Comparison of ENCODE assay signal across 8 cellular contexts in genomic region chr5:123511290-123511647, GRCh38. TPM values are rescaled to one million over a fixed set of nuclear protein-coding genes. Genes with fewer than 3 reads are reported as not detected.
DNase-seq lines count a peak whose midpoint lies in the region; ATAC-seq, FAIRE-seq and TF ChIP-seq lines count a peak whose summit lies in the region.

No MANE protein-coding gene starts in this region.

- H3K4me1 ChIP-seq in cardiac muscle cell (ENCODE audit: low read depth): peaks cover 6% of the 10 kb centered on the region
- H3K4me1 ChIP-seq in GM12878 (ENCODE audit: control insufficient read depth, insufficient read depth, low read length): peaks cover 6% of the 10 kb centered on the region
- H3K4me1 ChIP-seq in lower lobe of right lung: peaks cover 18% of the 10 kb centered on the region
- H3K4me1 ChIP-seq in vagina: peaks cover 13% of the 10 kb centered on the region

- TSS peak; percentile 99 for BruUV-seq in GM12878 (replicated peaks; lab: Mats Ljungman, UMichigan)

- H3K9me3 ChIP-seq in cardiac muscle cell (ENCODE audit: low read depth): no peaks in the 10 kb centered on the region
- H3K9me3 ChIP-seq in GM12878 (replicated peaks; ENCODE audit: control insufficient read depth, insufficient read depth, low read length): no peaks in the 10 kb centered on the region
- H3K9me3 ChIP-seq in lower lobe of right lung: no peaks in the 10 kb centered on the region
- H3K9me3 ChIP-seq in vagina: no peaks in the 10 kb centered on the region

- SMC1A ChIA-PET in GM12878 (lab: Charles Lee; ENCODE audit: uncharacterized antibody, unreplicated experiment): interaction anchor here (0.8 to 2.4 kb wide), 5 partner anchors 19 to 90 kb away, joined by 3 to 7 read pairs (median 3); partner anchors contain the start of gene CEP120

- no peaks in the 10 kb centered on the region for H4K20me1 ChIP-seq in GM12878 (ENCODE audit: control insufficient read depth, insufficient read depth)

- H3K27me3 ChIP-seq in cardiac muscle cell (no peaks in the 10 kb centered on the region), GM12878 (replicated peaks in 1 of 2; ENCODE audit: control insufficient read depth in 2 of 2, insufficient read depth in 2 of 2, low read length in 1 of 2) (no peaks in the 10 kb centered on the region), lower lobe of right lung (ENCODE audit: low read depth) (no peaks in the 10 kb centered on the region), vagina (no peaks in the 10 kb centered on the region)

- FAIRE-seq in GM12878 (lab: Jason Lieb, UNC): no peak

- in situ Hi-C loops in GM12878 (cut with MboI): loop anchor here (10.0 kb wide), 1 partner anchor 66 kb away; no protein-coding TSS in a partner anchor

- RAD21 ChIA-PET in GM12878 (lab: Charles Lee; ENCODE audit: unreplicated experiment): interaction anchor here (1.0 to 4.8 kb wide), 3 partner anchors 38 to 92 kb away, joined by 4 to 30 read pairs (median 4); partner anchors contain the start of gene CEP120

- H3K36me3 ChIP-seq in cardiac muscle cell (no peaks in the 10 kb centered on the region), GM12878 (ENCODE audit: control insufficient read depth in 2 of 2, insufficient read depth in 2 of 2, low read length in 1 of 2) (no peaks in the 10 kb centered on the region), lower lobe of right lung (no peaks in the 10 kb centered on the region), vagina (no peaks in the 10 kb centered on the region)

- peaks cover 37% of the 10 kb centered on the region for H3K79me2 ChIP-seq in GM12878 (ENCODE audit: control insufficient read depth, insufficient read depth, low read length)

- H3K27ac ChIP-seq in cardiac muscle cell (peak overlapping the region; percentile 81), GM12878 (ENCODE audit: control insufficient read depth, insufficient read depth) (peak overlapping the region; percentile 23), lower lobe of right lung (peak overlapping the region; percentile 94), vagina (peak overlapping the region; percentile 92)

- peak overlapping the region; percentile 24; the same call in 1 of the 2 replicates for H3K9ac ChIP-seq in GM12878 (ENCODE audit: control insufficient read depth, insufficient read depth, low read length)

- POLR2A ChIA-PET in GM12878 (lab: Charles Lee): interaction anchor here (1.0 to 2.2 kb wide), 3 partner anchors 18 to 88 kb away, joined by 5 to 7 read pairs (median 5); partner anchors contain the start of gene CEP120

- peak overlapping the region; percentile 71 for H3K4me2 ChIP-seq in GM12878 (ENCODE audit: control insufficient read depth, insufficient read depth)

- ATAC-seq in Right ventricle myocardium superior (ENCODE audit: poor library complexity): no peak
- ATAC-seq in GM12878: no peak
- ATAC-seq in lower lobe of right lung: peak in 1 of 2 donors; percentile 3
- ATAC-seq in GM21447 (IDR thresholded peaks at IDR 0.05; ENCODE audit: unreplicated experiment): no peak

- TF ChIP-seq RAD21 in GM12878 (IDR thresholded peaks at IDR 0.05; ENCODE audit: insufficient read depth, low read depth, low read length): no peak

- intact Hi-C loops in Right ventricle myocardium superior (cut with DNase I) (no loop called here), GM12878 (cut with micrococcal nuclease; ENCODE audit: unreplicated experiment) (no loop called here), lower lobe of right lung (cut with DNase I) (no loop called here), vagina (cut with DNase I) (loop anchor here (5.0 kb wide), 1 partner anchor 89 kb away; the partner anchor contains the start of gene CEP120)

- TF ChIP-seq CTCF in cardiac muscle cell (IDR thresholded peaks at IDR 0.05; ENCODE audit: low read depth, low read length) (no peak), GM12878 (IDR thresholded peaks at IDR 0.05 in 2 of 3, conservative IDR thresholded peaks at IDR 0.05 in 1 of 3; ENCODE audit: control insufficient read depth in 2 of 3, extremely low read depth in 1 of 3, insufficient read depth in 1 of 3, low read depth in 3 of 3, low read length in 3 of 3) (no peak), lower lobe of right lung (IDR thresholded peaks at IDR 0.05) (no peak), vagina (IDR thresholded peaks at IDR 0.05) (no peak)

- CTCF ChIA-PET in GM12878 (lab: Yijun Ruan, JAX): interaction anchor here (1.0 to 2.1 kb wide), 3 partner anchors 88 to 100 kb away, joined by 3 to 8 read pairs (median 7); partner anchors contain the start of gene CEP120

- peak overlapping the region; percentile 89 for H2AFZ ChIP-seq in GM12878 (ENCODE audit: control insufficient read depth, low read depth, low read length)

- DNase-seq in cardiac muscle cell (ENCODE audit: low read depth in 1 of 2, low spot score in 1 of 2): peak in 1 of 2 donors; percentile 65
- no peak for DNase-seq in Right ventricle myocardium superior
- no peak for DNase-seq in GM12878 (ENCODE audit: low read depth, low spot score)
- no peak for DNase-seq in lower lobe of right lung
- DNase-seq in vagina (ENCODE audit: extremely low spot score in 2 of 2): no peak
- DNase-seq in activated effector memory CD4-positive, alpha-beta T cell treated with anti-CD3 and anti-CD28 coated beads, Interleukin-2, amount 50 U/mL, for 16 hours: no peak
- DNase-seq in activated gamma-delta T cell treated with Interleukin-2 at 50 U/mL for 16 hours: no peak

- 96% methylated on average over 3 of the region's 3 CpGs for WGBS in GM12878 (ENCODE audit: insufficient coverage, insufficient replicate concordance, low lambda C conversion rate, missing lambda C conversion rate)

- no peak for TF ChIP-seq EP300 in GM12878 (IDR thresholded peaks at IDR 0.05; ENCODE audit: borderline replicate concordance in 1 of 2, control insufficient read depth in 1 of 2, low read depth in 2 of 2, low read length in 2 of 2)

- TF ChIP-seq POLR2A in GM12878 (IDR thresholded peaks at IDR 0.05; ENCODE audit: low read depth, low read length): no peak
- no peak for TF ChIP-seq POLR2A in vagina (IDR thresholded peaks at IDR 0.05)

- H3K4me3 ChIP-seq in cardiac muscle cell (peak overlapping the region; percentile 75), GM12878 (peak overlapping the region; percentile 60), lower lobe of right lung (peak overlapping the region; percentile 74), vagina (peak overlapping the region; percentile 81 to 85)

TF ChIP-seq in GM12878, 131 proteins besides CTCF, POLR2A, EP300 and RAD21:
- TF ChIP-seq PKNOX1 (IDR thresholded peaks at IDR 0.05): no peak
- peak; percentile 81 for TF ChIP-seq MLLT1 (IDR thresholded peaks at IDR 0.05)

RNA-seq across cellular contexts. Expression of gene CSNK1G3, which starts 0.7 kb away (rescaled TPM):
- total RNA-seq in cardiac muscle cell (33.4 and 36.0 TPM in 2 replicates), Right ventricle myocardium superior (23.6 TPM), GM12878 (2014; rRNA removed) (20.2 and 20.3 TPM in 2 replicates), GM12878 (2014; rRNA removed; fragmentation: Illumina TruSeq; extraction: Trizol) (22.4 and 22.9 TPM in 2 replicates), GM12878 (2021) (24.1 and 27.5 TPM in 2 replicates), lower lobe of right lung (35.2 TPM), vagina (34.4 TPM)
- polyA plus RNA-seq in cardiac muscle cell (22.1 and 37.8 TPM in 2 replicates), GM12878 (2011; rRNA removed) (14.4 and 26.1 TPM in 2 replicates), GM12878 (2014; fragmentation: Illumina TruSeq; extraction: Trizol) (19.5 and 26.6 TPM in 2 replicates), GM12878 (2014; fragmentation: Nextera tagmentation; extraction: Ambion mirVana) (1 to 10 TPM; 7.4 to 7.8 TPM), GM12878 (2014; rRNA removed) (10.6 and 16.3 TPM in 2 replicates), GM12878 (2016; fragmentation: Nextera tagmentation; extraction: Ambion mirVana) (10 to 100 TPM; 16.2 to 20.5 TPM)
- 40.9 and 47.6 TPM in 2 replicates for total RNA-seq in GM12878 (2013; cell fraction: nucleolus; rRNA removed)
- 5.7 TPM for polyA plus RNA-seq in GM12878 (2011; ENCODE audit: low read depth)
- 5.5 and 5.7 TPM in 2 replicates for polyA plus RNA-seq in GM12878 (2011; cell fraction: cytosol; rRNA removed)
- polyA plus RNA-seq in GM12878 (2011; cell fraction: nucleus; rRNA removed): 8.2 and 8.8 TPM in 2 replicates
- polyA plus RNA-seq in GM12878 (2012): 9.3 and 12.8 TPM in 2 replicates
- polyA minus RNA-seq in GM12878 (2011; rRNA and poly(A)+ RNA removed): 16.2 and 38.3 TPM in 2 replicates
- polyA minus RNA-seq in GM12878 (2011; cell fraction: cytosol; rRNA and poly(A)+ RNA removed): 14.7 TPM in 2 replicates
- 16.1 and 31.4 TPM in 2 replicates for polyA minus RNA-seq in GM12878 (2011; cell fraction: nucleus; rRNA and poly(A)+ RNA removed)

Comparison
In these comparisons a context has a peak if more than half of its experiments do, and no peak if none do; other contexts are left out.
1. H3K27ac ChIP-seq: peak in every context shown above with its lines; median percentile 94 in lower lobe of right lung; 92 in vagina; 81 in cardiac muscle cell; 23 in GM12878.